In the genomic region with DNA sequence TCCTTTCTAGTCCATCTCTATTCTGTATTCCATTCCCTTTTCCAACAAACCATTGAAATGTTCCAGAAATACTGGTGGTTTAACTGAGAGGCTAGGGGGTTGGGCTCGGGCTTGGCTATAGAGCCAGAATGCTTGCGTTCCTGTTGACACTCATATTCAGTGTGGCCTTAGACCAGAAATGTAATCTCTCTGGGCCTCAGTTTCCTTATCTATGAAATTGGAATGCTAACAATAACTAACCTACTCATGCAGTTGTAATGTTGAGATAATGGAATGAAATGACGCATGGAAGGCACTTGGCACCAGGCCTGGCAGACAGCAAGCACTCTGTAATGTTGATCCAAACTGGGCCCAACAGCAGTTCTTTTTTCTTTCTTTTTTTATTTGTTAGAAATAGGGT, we compare ENCODE assay signal across 2 cellular contexts.
TF ChIP-seq lines count a peak whose summit lies in the region.

No MANE protein-coding gene starts in this region.

TF ChIP-seq in A549, 52 proteins besides CTCF, POLR2A, EP300 and RAD21 (continued from another document):
- TF ChIP-seq, protein P1, sequence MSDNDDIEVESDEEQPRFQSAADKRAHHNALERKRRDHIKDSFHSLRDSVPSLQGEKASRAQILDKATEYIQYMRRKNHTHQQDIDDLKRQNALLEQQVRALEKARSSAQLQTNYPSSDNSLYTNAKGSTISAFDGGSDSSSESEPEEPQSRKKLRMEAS (IDR thresholded peaks at IDR 0.05) = peak; percentile 33; the same call in 1 of the 2 replicates
- TF ChIP-seq JUN (IDR thresholded peaks at IDR 0.05) (peak in 1 of 2 experiments; percentile 37; a peak in 1 of 5 replicates), FOSB (CRISPR knock-in tag; IDR thresholded peaks at IDR 0.05) (no peak), GATA3 (IDR thresholded peaks at IDR 0.05; ENCODE audit: borderline replicate concordance) (peak; percentile 83), HEYL (CRISPR knock-in tag; IDR thresholded peaks at IDR 0.05) (no peak), EHMT2 (IDR thresholded peaks at IDR 0.05; ENCODE audit: low read depth) (no peak), JUNB (IDR thresholded peaks at IDR 0.05) (peak; percentile 49), RARB (CRISPR knock-in tag; IDR thresholded peaks at IDR 0.05) (no peak), ZSCAN20 (CRISPR knock-in tag; IDR thresholded peaks at IDR 0.05) (no peak), RCOR1 (IDR thresholded peaks at IDR 0.05; ENCODE audit: low read depth, low read length) (no peak), NPAS2 (CRISPR knock-in tag; IDR thresholded peaks at IDR 0.05; ENCODE audit: borderline replicate concordance) (no peak), ZFP36 (IDR thresholded peaks at IDR 0.05; ENCODE audit: borderline replicate concordance, partially characterized antibody) (no peak), TFCP2L1 (CRISPR knock-in tag; IDR thresholded peaks at IDR 0.05) (no peak), HOXB13 (CRISPR knock-in tag; IDR thresholded peaks at IDR 0.05; ENCODE audit: low read depth) (no peak), RFX5 (IDR thresholded peaks at IDR 0.05) (no peak), CHD4 (IDR thresholded peaks at IDR 0.05; ENCODE audit: borderline replicate concordance) (no peak), ESRRA (IDR thresholded peaks at IDR 0.05; ENCODE audit: borderline replicate concordance, low read length) (no peak), HOXB5 (CRISPR knock-in tag; IDR thresholded peaks at IDR 0.05) (0 out of 2 replicates have a peak, but pooled peaks have one; percentile 32), CEBPB (IDR thresholded peaks at IDR 0.05) (0 out of 4 replicates have a peak, but pooled peaks of 1 of the 2 experiments have one; percentile 18), CBX2 (IDR thresholded peaks at IDR 0.05; ENCODE audit: borderline replicate concordance, low read depth) (no peak), FOSL2 (IDR thresholded peaks at IDR 0.05) (peak; percentile 27; the same call in 1 of the 2 replicates), FOSL2 (CRISPR knock-in tag; IDR thresholded peaks at IDR 0.05) (peak; percentile 44; the same call in 1 of the 2 replicates), TP53 (CRISPR knock-in tag; IDR thresholded peaks at IDR 0.05) (no peak)
- TF ChIP-seq, protein P2, sequence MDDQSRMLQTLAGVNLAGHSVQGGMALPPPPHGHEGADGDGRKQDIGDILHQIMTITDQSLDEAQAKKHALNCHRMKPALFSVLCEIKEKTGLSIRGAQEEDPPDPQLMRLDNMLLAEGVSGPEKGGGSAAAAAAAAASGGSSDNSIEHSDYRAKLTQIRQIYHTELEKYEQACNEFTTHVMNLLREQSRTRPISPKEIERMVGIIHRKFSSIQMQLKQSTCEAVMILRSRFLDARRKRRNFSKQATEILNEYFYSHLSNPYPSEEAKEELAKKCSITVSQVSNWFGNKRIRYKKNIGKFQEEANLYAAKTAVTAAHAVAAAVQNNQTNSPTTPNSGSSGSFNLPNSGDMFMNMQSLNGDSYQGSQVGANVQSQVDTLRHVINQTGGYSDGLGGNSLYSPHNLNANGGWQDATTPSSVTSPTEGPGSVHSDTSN (IDR thresholded peaks at IDR 0.05) = no peak
- TF ChIP-seq, protein P3, sequence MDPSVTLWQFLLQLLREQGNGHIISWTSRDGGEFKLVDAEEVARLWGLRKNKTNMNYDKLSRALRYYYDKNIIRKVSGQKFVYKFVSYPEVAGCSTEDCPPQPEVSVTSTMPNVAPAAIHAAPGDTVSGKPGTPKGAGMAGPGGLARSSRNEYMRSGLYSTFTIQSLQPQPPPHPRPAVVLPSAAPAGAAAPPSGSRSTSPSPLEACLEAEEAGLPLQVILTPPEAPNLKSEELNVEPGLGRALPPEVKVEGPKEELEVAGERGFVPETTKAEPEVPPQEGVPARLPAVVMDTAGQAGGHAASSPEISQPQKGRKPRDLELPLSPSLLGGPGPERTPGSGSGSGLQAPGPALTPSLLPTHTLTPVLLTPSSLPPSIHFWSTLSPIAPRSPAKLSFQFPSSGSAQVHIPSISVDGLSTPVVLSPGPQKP (IDR thresholded peaks at IDR 0.05; ENCODE audit: low read depth, low read length) = no peak

TF ChIP-seq in IMR-90, 13 proteins besides CTCF, POLR2A, EP300 and RAD21 (continued from another document):
- 0 out of 2 replicates have a peak, but pooled peaks have one; percentile 13 for TF ChIP-seq MAFK (IDR thresholded peaks at IDR 0.05; ENCODE audit: low read depth, low read length)
- peak; percentile 88 for TF ChIP-seq FOS (IDR thresholded peaks at IDR 0.05; ENCODE audit: low read depth, low read length)
- peak; percentile 9; the same call in 1 of the 2 replicates for TF ChIP-seq SMC3 (IDR thresholded peaks at IDR 0.05; ENCODE audit: low read depth, low read length)
- TF ChIP-seq NFE2L2 (IDR thresholded peaks at IDR 0.05; ENCODE audit: low read depth, low read length) = no peak
- TF ChIP-seq MAZ (IDR thresholded peaks at IDR 0.05; ENCODE audit: borderline replicate concordance, low read depth, low read length) = no peak
- TF ChIP-seq CEBPB (IDR thresholded peaks at IDR 0.05; ENCODE audit: low read depth, low read length) = 0 out of 2 replicates have a peak, but pooled peaks have one; percentile 38
- TF ChIP-seq, protein P3 (IDR thresholded peaks at IDR 0.05; ENCODE audit: borderline replicate concordance, low read depth, low read length) = no peak
- TF ChIP-seq, protein P4, sequence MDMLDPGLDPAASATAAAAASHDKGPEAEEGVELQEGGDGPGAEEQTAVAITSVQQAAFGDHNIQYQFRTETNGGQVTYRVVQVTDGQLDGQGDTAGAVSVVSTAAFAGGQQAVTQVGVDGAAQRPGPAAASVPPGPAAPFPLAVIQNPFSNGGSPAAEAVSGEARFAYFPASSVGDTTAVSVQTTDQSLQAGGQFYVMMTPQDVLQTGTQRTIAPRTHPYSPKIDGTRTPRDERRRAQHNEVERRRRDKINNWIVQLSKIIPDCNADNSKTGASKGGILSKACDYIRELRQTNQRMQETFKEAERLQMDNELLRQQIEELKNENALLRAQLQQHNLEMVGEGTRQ (IDR thresholded peaks at IDR 0.05; ENCODE audit: low read depth, low read length) = no peak
